In genomic region chr6:55888917-55889316, GRCh38 we compare ENCODE assay signal across 19 cellular contexts. TPM values are rescaled to one million over a fixed set of nuclear protein-coding genes. Genes with fewer than 3 reads are reported as not detected.
DNase-seq lines count a peak whose midpoint lies in the region; ATAC-seq, FAIRE-seq and TF ChIP-seq lines count a peak whose summit lies in the region.
"Had no signal": no experiment of that assay in that cellular context is flagged by ENCODE, and none has a peak within 500 bp of the region (broad histone marks: within the 10 kb centered on the region; RNA-seq: fewer than 3 reads in every experiment).

No MANE protein-coding gene starts in this region.

- no peak overlapping the region for H3K9ac ChIP-seq in GM12878 (ENCODE audit: control insufficient read depth, insufficient read depth, low read length)
- H3K9ac ChIP-seq: GM23248 had no signal

- in situ Hi-C loops in GM12878 (cut with MboI), result loop anchor here (10.0 to 25.0 kb wide), 2 partner anchors 264 to 602 kb away; no protein-coding TSS in a partner anchor

- H3K36me3 ChIP-seq in GM12878 (ENCODE audit: control insufficient read depth in 2 of 2, insufficient read depth in 2 of 2, low read length in 1 of 2), result no peaks in the 10 kb centered on the region

- ATAC-seq in GM18909 (IDR thresholded peaks at IDR 0.05; ENCODE audit: poor library complexity, unreplicated experiment) (peak; percentile 56), HG02981 (IDR thresholded peaks at IDR 0.05; ENCODE audit: unreplicated experiment) (peak; percentile 77), GM12878 (peak; percentile 38), right cardiac atrium (no peak)

- H3K4me3 ChIP-seq in Jurkat, Clone E6-1 (ENCODE audit: low read length), result no peak overlapping the region
- no peak overlapping the region for H3K4me3 ChIP-seq in GM12878
- H3K4me3 ChIP-seq in right cardiac atrium (ENCODE audit: low read length), result no peak overlapping the region
- H3K4me3 ChIP-seq: GM23248 had no signal

- H3K4me1 ChIP-seq in GM12878 (ENCODE audit: control insufficient read depth, insufficient read depth, low read length) (no peaks in the 10 kb centered on the region), right cardiac atrium (ENCODE audit: control insufficient read depth, insufficient read depth, low read length) (no peaks in the 10 kb centered on the region)

- no peak for TF ChIP-seq POLR2A in GM12878 (IDR thresholded peaks at IDR 0.05; ENCODE audit: low read depth, low read length)

- H3K9me3 ChIP-seq in GM12878 (replicated peaks; ENCODE audit: control insufficient read depth, insufficient read depth, low read length) (no peaks in the 10 kb centered on the region), right cardiac atrium (ENCODE audit: control insufficient read depth, low read length) (no peaks in the 10 kb centered on the region)

- intact Hi-C loops in GM12878 (cut with micrococcal nuclease; ENCODE audit: unreplicated experiment) (no loop called here), right cardiac atrium (cut with DNase I) (loop anchor here in 1 of 4 donors (5.0 kb wide), 1 partner anchor 447 kb away; no protein-coding TSS in a partner anchor)

- H3K4me2 ChIP-seq in GM12878 (ENCODE audit: control insufficient read depth, insufficient read depth), result no peak overlapping the region

- peak; percentile 11 for DNase-seq in Jurkat, Clone E6-1 (ENCODE audit: low read depth, low spot score)
- DNase-seq in GM12878 (ENCODE audit: low read depth, low spot score), result no peak
- DNase-seq in GM19239 (ENCODE audit: insufficient read length, low spot score), result no peak
- DNase-seq in dermis blood vessel endothelial cell, result no peak
- no peak for DNase-seq in T-helper 2 cell
- DNase-seq in right cardiac atrium, result no peak
- DNase-seq: ACHN; CD4-positive, CD25-positive, alpha-beta regulatory T cell; GM23248; NCI-H187 treated with DMSO at 0.1 percent for 48 hours; NCI-H2171; NCI-H82; T1000 had no signal

- H3K79me2 ChIP-seq in GM12878 (ENCODE audit: control insufficient read depth, insufficient read depth, low read length), result no peaks in the 10 kb centered on the region

- no peak for TF ChIP-seq RAD21 in GM12878 (IDR thresholded peaks at IDR 0.05; ENCODE audit: insufficient read depth, low read depth, low read length)

- H3K27me3 ChIP-seq in GM12878 (replicated peaks in 1 of 2; ENCODE audit: control insufficient read depth in 2 of 2, insufficient read depth in 2 of 2, low read length in 1 of 2) (no peaks in the 10 kb centered on the region), right cardiac atrium (ENCODE audit: control insufficient read depth, insufficient read depth) (no peaks in the 10 kb centered on the region)

- H3K27ac ChIP-seq in GM12878 (ENCODE audit: control insufficient read depth, insufficient read depth) (no peak overlapping the region), right cardiac atrium (ENCODE audit: low read length) (no peak overlapping the region)
- H3K27ac ChIP-seq: GM23248, HL-60, RWPE1 had no signal

- no peak for TF ChIP-seq EP300 in GM12878 (IDR thresholded peaks at IDR 0.05; ENCODE audit: borderline replicate concordance in 1 of 2, control insufficient read depth in 1 of 2, low read depth in 2 of 2, low read length in 2 of 2)

- CTCF ChIA-PET in GM12878 (lab: Yijun Ruan, JAX), result no interaction called here

- SMC1A ChIA-PET in GM12878 (lab: Charles Lee; ENCODE audit: uncharacterized antibody, unreplicated experiment), result interaction anchor here (1.1 kb wide), 1 partner anchor 11 kb away, joined by 4 read pairs; no protein-coding TSS in a partner anchor

- no TSS peak for BruUV-seq in GM12878 (replicated peaks; lab: Mats Ljungman, UMichigan)

- 41% methylated on average over 6 of the region's 6 CpGs for WGBS in GM12878 (ENCODE audit: insufficient coverage, insufficient replicate concordance, low lambda C conversion rate, missing lambda C conversion rate)
- 80% methylated on average over 6 of the region's 6 CpGs for WGBS in right cardiac atrium

- no peak for TF ChIP-seq CTCF in GM12878 (IDR thresholded peaks at IDR 0.05 in 2 of 3, conservative IDR thresholded peaks at IDR 0.05 in 1 of 3; ENCODE audit: control insufficient read depth in 2 of 3, extremely low read depth in 1 of 3, insufficient read depth in 1 of 3, low read depth in 3 of 3, low read length in 3 of 3)

- POLR2A ChIA-PET in GM12878 (lab: Charles Lee), result no interaction called here

- H4K20me1 ChIP-seq in GM12878 (ENCODE audit: control insufficient read depth, insufficient read depth), result no peaks in the 10 kb centered on the region

- RAD21 ChIA-PET in GM12878 (lab: Charles Lee; ENCODE audit: unreplicated experiment), result interaction anchor here (1.2 kb wide), 1 partner anchor 612 kb away, joined by 3 read pairs; no protein-coding TSS in a partner anchor

- FAIRE-seq in GM12878 (lab: Jason Lieb, UNC) (no peak), GM19239 (lab: Jason Lieb, UNC) (no peak)

- H2AFZ ChIP-seq in GM12878 (ENCODE audit: control insufficient read depth, low read depth, low read length), result no peak overlapping the region
- H2AFZ ChIP-seq: GM23248 had no signal

TF ChIP-seq in GM12878, 131 proteins besides CTCF, POLR2A, EP300 and RAD21:
- no peak for TF ChIP-seq PML (IDR thresholded peaks at IDR 0.05; ENCODE audit: low read length)
- TF ChIP-seq, protein P1, sequence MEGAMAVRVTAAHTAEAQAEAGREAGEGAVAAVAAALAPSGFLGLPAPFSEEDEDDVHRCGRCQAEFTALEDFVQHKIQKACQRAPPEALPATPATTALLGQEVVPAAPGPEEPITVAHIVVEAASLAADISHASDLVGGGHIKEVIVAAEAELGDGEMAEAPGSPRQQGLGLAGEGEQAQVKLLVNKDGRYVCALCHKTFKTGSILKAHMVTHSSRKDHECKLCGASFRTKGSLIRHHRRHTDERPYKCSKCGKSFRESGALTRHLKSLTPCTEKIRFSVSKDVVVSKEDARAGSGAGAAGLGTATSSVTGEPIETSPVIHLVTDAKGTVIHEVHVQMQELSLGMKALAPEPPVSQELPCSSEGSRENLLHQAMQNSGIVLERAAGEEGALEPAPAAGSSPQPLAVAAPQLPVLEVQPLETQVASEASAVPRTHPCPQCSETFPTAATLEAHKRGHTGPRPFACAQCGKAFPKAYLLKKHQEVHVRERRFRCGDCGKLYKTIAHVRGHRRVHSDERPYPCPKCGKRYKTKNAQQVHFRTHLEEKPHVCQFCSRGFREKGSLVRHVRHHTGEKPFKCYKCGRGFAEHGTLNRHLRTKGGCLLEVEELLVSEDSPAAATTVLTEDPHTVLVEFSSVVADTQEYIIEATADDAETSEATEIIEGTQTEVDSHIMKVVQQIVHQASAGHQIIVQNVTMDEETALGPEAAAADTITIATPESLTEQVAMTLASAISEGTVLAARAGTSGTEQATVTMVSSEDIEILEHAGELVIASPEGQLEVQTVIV (IDR thresholded peaks at IDR 0.05; ENCODE audit: borderline replicate concordance, partially characterized antibody), result no peak
- no peak for TF ChIP-seq CHD1 (IDR thresholded peaks at IDR 0.05; ENCODE audit: low read depth, low read length)
- TF ChIP-seq SPI1 (IDR thresholded peaks at IDR 0.05; ENCODE audit: borderline replicate concordance, insufficient read depth, low read depth, low read length), result no peak
- no peak for TF ChIP-seq TBL1XR1 (IDR thresholded peaks at IDR 0.05; ENCODE audit: low read depth, low read length)
- TF ChIP-seq JUNB (IDR thresholded peaks at IDR 0.05), result no peak
- no peak for TF ChIP-seq ZNF622 (IDR thresholded peaks at IDR 0.05)
- no peak for TF ChIP-seq NFYA (IDR thresholded peaks at IDR 0.05; ENCODE audit: borderline replicate concordance, low read depth, low read length)
- TF ChIP-seq ETV6 (conservative IDR thresholded peaks at IDR 0.05 in 1 of 2, IDR thresholded peaks at IDR 0.05 in 1 of 2; ENCODE audit: borderline replicate concordance in 1 of 2, low read depth in 1 of 2), result no peak
- no peak for TF ChIP-seq BCL11A (IDR thresholded peaks at IDR 0.05; ENCODE audit: low read depth, low read length)
- TF ChIP-seq USF1 (IDR thresholded peaks at IDR 0.05; ENCODE audit: borderline replicate concordance, extremely low read length, insufficient read depth, low read depth, low read length), result no peak
- no peak for TF ChIP-seq RUNX3 (IDR thresholded peaks at IDR 0.05; ENCODE audit: low read length)

RNA-seq across cellular contexts. Expression of gene BMP5, which starts 13.5 kb away (rescaled TPM):
- not detected for polyA plus RNA-seq in Jurkat, Clone E6-1 (2012; ENCODE audit: insufficient read depth, insufficient read length)
- not detected in 2 replicates for total RNA-seq in GM12878 (2013; cell fraction: nucleolus; rRNA removed)
- not detected in 2 replicates for total RNA-seq in GM12878 (2014; rRNA removed)
- not detected in 2 replicates for total RNA-seq in GM12878 (2014; rRNA removed; fragmentation: Illumina TruSeq; extraction: Trizol)
- total RNA-seq in GM12878 (2021), result not detected in 2 replicates
- not detected for polyA plus RNA-seq in GM12878 (2011; ENCODE audit: low read depth)
- not detected in 2 replicates for polyA plus RNA-seq in GM12878 (2011; rRNA removed)
- polyA plus RNA-seq in GM12878 (2011; cell fraction: cytosol; rRNA removed), result not detected in 2 replicates
- not detected in 2 replicates for polyA plus RNA-seq in GM12878 (2011; cell fraction: nucleus; rRNA removed)
- polyA plus RNA-seq in GM12878 (2012), result 0.03 TPM in 1 of 2 replicates, not detected in the other
- not detected in 2 replicates for polyA plus RNA-seq in GM12878 (2014; fragmentation: Illumina TruSeq; extraction: Trizol)
- not detected for polyA plus RNA-seq in GM12878 (2014; fragmentation: Nextera tagmentation; extraction: Ambion mirVana)
- not detected in 2 replicates for polyA plus RNA-seq in GM12878 (2014; rRNA removed)
- polyA plus RNA-seq in GM12878 (2016; fragmentation: Nextera tagmentation; extraction: Ambion mirVana), result not detected
- polyA minus RNA-seq in GM12878 (2011; rRNA and poly(A)+ RNA removed), result not detected in 2 replicates
- 0.27 and 0.42 TPM in 2 replicates for polyA minus RNA-seq in GM12878 (2011; cell fraction: cytosol; rRNA and poly(A)+ RNA removed)
- 0.12 and 0.19 TPM in 2 replicates for polyA minus RNA-seq in GM12878 (2011; cell fraction: nucleus; rRNA and poly(A)+ RNA removed)
- not detected in 2 replicates for total RNA-seq in dermis blood vessel endothelial cell
- total RNA-seq in right cardiac atrium, result 1 to 10 TPM in 2 of 4 donors, under 1 TPM in 2; 0.54 to 1.9 (median 1.1) TPM
- 1.6 TPM for polyA plus RNA-seq in right cardiac atrium
- total RNA-seq: CD4-positive, CD25-positive, alpha-beta regulatory T cell; G401; GM23248; SK-MEL-5 had no signal
- polyA plus RNA-seq: CD4-positive, CD25-positive, alpha-beta regulatory T cell; GM23248 had no signal

Comparison
In these comparisons a context has a peak if more than half of its experiments do, and no peak if none do; other contexts are left out.
1. ATAC-seq: peak in GM18909 (single experiment), HG02981 (single experiment) and GM12878 (single experiment); none in right cardiac atrium (0 of 2).